Comparison of ENCODE assay signal across 13 cellular contexts in genomic region chr1:19400875-19401854, GRCh38.
DNase-seq lines count a peak whose midpoint lies in the region; ATAC-seq and TF ChIP-seq lines count a peak whose summit lies in the region.
"Had no signal": no experiment of that assay in that cellular context is flagged by ENCODE, and none has a peak within 500 bp of the region (broad histone marks: within the 10 kb centered on the region; RNA-seq: fewer than 3 reads in every experiment).

No MANE protein-coding gene starts in this region.

- H3K27me3 ChIP-seq in brain microvascular endothelial cell (replicated peaks) = no peaks in the 10 kb centered on the region
- H3K27me3 ChIP-seq: left lung, suprapubic skin had no signal

- H3K27ac Mint-ChIP-seq in activated naive CD8-positive, alpha-beta T cell = peak overlapping the region; percentile 81
- H3K27ac Mint-ChIP-seq in stimulated activated effector memory CD8-positive, alpha-beta T cell treated with anti-CD3 and anti-CD28 coated beads, Interleukin-12 subunit alpha, Interleukin-12 subunit beta, amount 100 ng/mL, for 72 hours = peak overlapping the region; percentile 62
- H3K27ac Mint-ChIP-seq in activated CD4-positive, alpha-beta memory T cell treated with anti-CD3 and anti-CD28 coated beads for 36 hours = no peak overlapping the region

- H3K9me3 Mint-ChIP-seq in activated naive CD8-positive, alpha-beta T cell (ENCODE audit: low read depth) = no peaks in the 10 kb centered on the region
- no peaks in the 10 kb centered on the region for H3K9me3 Mint-ChIP-seq in stimulated activated effector memory CD8-positive, alpha-beta T cell treated with anti-CD3 and anti-CD28 coated beads, Interleukin-12 subunit alpha, Interleukin-12 subunit beta, amount 100 ng/mL, for 72 hours
- H3K9me3 Mint-ChIP-seq in activated CD4-positive, alpha-beta memory T cell treated with anti-CD3 and anti-CD28 coated beads for 36 hours = no peaks in the 10 kb centered on the region

- in situ Hi-C loops in brain microvascular endothelial cell (cut with HindIII; ENCODE audit: low pct_ligation_motif_present, low sequenced_read_pairs) = no loop called here

- peaks cover 72% of the 10 kb centered on the region for H3K4me1 Mint-ChIP-seq in activated naive CD8-positive, alpha-beta T cell (ENCODE audit: low read depth)
- H3K4me1 Mint-ChIP-seq in stimulated activated effector memory CD8-positive, alpha-beta T cell treated with anti-CD3 and anti-CD28 coated beads, Interleukin-12 subunit alpha, Interleukin-12 subunit beta, amount 100 ng/mL, for 72 hours = peaks cover 84% of the 10 kb centered on the region
- peaks cover 73% of the 10 kb centered on the region for H3K4me1 Mint-ChIP-seq in activated CD4-positive, alpha-beta memory T cell treated with anti-CD3 and anti-CD28 coated beads for 36 hours (ENCODE audit: low read depth)

- H3K27ac ChIP-seq in brain microvascular endothelial cell = no peak overlapping the region
- H3K27ac ChIP-seq: 22Rv1, epithelial cell of prostate, suprapubic skin had no signal

- ATAC-seq in stimulated activated effector memory CD8-positive, alpha-beta T cell treated with anti-CD3 and anti-CD28 coated beads, Interleukin-12 subunit alpha, Interleukin-12 subunit beta, amount 100 ng/mL, for 72 hours = no peak
- ATAC-seq: left lung had no signal

- H3K4me3 ChIP-seq in brain microvascular endothelial cell (ENCODE audit: low read depth, low read length) = no peak overlapping the region
- H3K4me3 ChIP-seq: left lung, suprapubic skin had no signal

- TF ChIP-seq CTCF in brain microvascular endothelial cell (IDR thresholded peaks at IDR 0.05; ENCODE audit: low read depth, low read length, missing control alignments) = no peak

- H3K36me3 ChIP-seq in brain microvascular endothelial cell (replicated peaks) = peaks cover 20% of the 10 kb centered on the region
- H3K36me3 ChIP-seq: suprapubic skin had no signal

- POLR2A ChIA-PET in activated CD4-positive, alpha-beta memory T cell treated with anti-CD3 and anti-CD28 coated beads for 36 hours (lab: Charles Lee) = interaction anchor here (2.0 kb wide), 1 partner anchor 32 kb away, joined by 7 read pairs; no protein-coding TSS in a partner anchor

- DNase-seq in NCI-H1105 treated with DMSO at 0.1 percent for 48 hours (lab: John Stamatoyannopoulos, UW) (peak; percentile 7), NCI-H1105 (lab: John Stamatoyannopoulos, UW) (no peak), iPS DF 4.7 (ENCODE audit: extremely low read depth, low spot score) (peak; percentile 25), brain microvascular endothelial cell (no peak), T-helper 9 cell (no peak)
- no peak for DNase-seq in stimulated activated effector memory CD8-positive, alpha-beta T cell treated with anti-CD3 and anti-CD28 coated beads, Interleukin-12 subunit alpha, Interleukin-12 subunit beta, amount 100 ng/mL, for 72 hours (ENCODE audit: low spot score in 2 of 2)
- no peak for DNase-seq in activated CD4-positive, alpha-beta memory T cell treated with anti-CD3 and anti-CD28 coated beads for 36 hours
- DNase-seq: left lung, NCI-H510A treated with DMSO at 0.1 percent for 48 hours had no signal

- H3K36me3 Mint-ChIP-seq in activated naive CD8-positive, alpha-beta T cell = peaks cover 4% of the 10 kb centered on the region
- H3K36me3 Mint-ChIP-seq in stimulated activated effector memory CD8-positive, alpha-beta T cell treated with anti-CD3 and anti-CD28 coated beads, Interleukin-12 subunit alpha, Interleukin-12 subunit beta, amount 100 ng/mL, for 72 hours = peaks cover 47% of the 10 kb centered on the region
- H3K36me3 Mint-ChIP-seq in activated CD4-positive, alpha-beta memory T cell treated with anti-CD3 and anti-CD28 coated beads for 36 hours = peaks cover 6% of the 10 kb centered on the region

- no peaks in the 10 kb centered on the region for H3K27me3 Mint-ChIP-seq in activated naive CD8-positive, alpha-beta T cell
- no peaks in the 10 kb centered on the region for H3K27me3 Mint-ChIP-seq in activated CD4-positive, alpha-beta memory T cell treated with anti-CD3 and anti-CD28 coated beads for 36 hours

- CTCF ChIA-PET in activated CD4-positive, alpha-beta memory T cell treated with anti-CD3 and anti-CD28 coated beads for 36 hours (lab: Charles Lee) = interaction anchor here (0.8 to 2.8 kb wide), 6 partner anchors 8 to 253 kb away, joined by 4 to 16 read pairs (median 5); no protein-coding TSS in a partner anchor

- intact Hi-C loops in activated CD4-positive, alpha-beta memory T cell treated with anti-CD3 and anti-CD28 coated beads for 36 hours (cut with micrococcal nuclease) = no loop called here

- H3K4me3 Mint-ChIP-seq in activated naive CD8-positive, alpha-beta T cell = no peak overlapping the region
- no peak overlapping the region for H3K4me3 Mint-ChIP-seq in stimulated activated effector memory CD8-positive, alpha-beta T cell treated with anti-CD3 and anti-CD28 coated beads, Interleukin-12 subunit alpha, Interleukin-12 subunit beta, amount 100 ng/mL, for 72 hours
- H3K4me3 Mint-ChIP-seq in activated CD4-positive, alpha-beta memory T cell treated with anti-CD3 and anti-CD28 coated beads for 36 hours = no peak overlapping the region

Comparison
In these comparisons a context has a peak if more than half of its experiments do, and no peak if none do; other contexts are left out.
1. DNase-seq: peak in NCI-H1105 treated with DMSO at 0.1 percent for 48 hours (single experiment) and iPS DF 4.7 (single experiment); none in NCI-H1105 (single experiment), stimulated activated effector memory CD8-positive, alpha-beta T cell treated with anti-CD3 and anti-CD28 coated beads, Interleukin-12 subunit alpha, Interleukin-12 subunit beta, amount 100 ng/mL, for 72 hours (0 of 2), brain microvascular endothelial cell (single experiment), T-helper 9 cell (single experiment) and activated CD4-positive, alpha-beta memory T cell treated with anti-CD3 and anti-CD28 coated beads for 36 hours (single experiment).